Comparison of ENCODE assay signal across 8 cellular contexts in the genomic region with DNA sequence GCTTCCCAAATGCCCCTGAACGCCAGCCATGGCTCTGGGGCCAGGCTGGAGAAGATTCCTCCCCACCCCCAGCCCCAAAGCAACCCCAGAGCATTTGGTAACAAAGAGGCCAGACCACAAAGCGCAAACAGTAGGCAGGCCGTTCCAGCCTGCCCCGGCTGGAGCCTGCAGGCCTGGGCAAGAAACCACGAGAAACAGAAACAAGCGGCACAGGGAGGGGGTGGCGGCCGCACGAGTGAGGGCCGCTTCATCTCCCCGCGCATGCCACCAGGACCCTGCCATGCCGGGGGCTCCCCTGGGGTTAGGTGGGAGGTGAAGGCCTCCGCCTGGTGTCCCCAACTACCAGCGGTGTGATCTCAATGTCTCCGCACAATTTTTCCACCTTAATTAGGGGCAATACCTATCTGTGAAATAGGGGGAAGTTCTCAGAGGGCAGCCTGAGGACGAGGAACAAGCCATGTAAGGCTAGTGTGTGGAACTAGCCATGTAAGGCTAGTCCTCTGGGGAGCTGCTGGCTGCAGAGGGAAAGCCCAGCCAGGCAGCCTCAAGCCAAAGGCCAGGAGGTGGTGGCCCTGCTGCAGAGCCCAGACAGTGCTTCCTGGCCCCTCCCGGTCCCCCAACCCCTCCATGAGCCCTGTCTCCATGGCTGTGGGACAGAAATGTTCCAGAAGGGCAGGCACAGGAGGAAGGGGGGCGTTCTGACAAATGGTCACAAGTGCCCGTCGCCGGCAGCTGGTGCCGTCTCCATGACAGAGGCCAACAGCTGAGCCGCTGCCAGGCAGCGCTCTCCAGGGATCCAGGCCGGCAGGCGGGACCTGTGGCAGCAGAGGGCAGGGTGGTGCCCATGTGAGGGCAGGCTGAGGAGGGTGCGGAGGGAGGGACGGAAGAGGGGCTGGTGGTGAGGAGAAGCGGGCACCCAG. TPM values are rescaled to one million over a fixed set of nuclear protein-coding genes. Genes with fewer than 3 reads are reported as not detected.
DNase-seq lines count a peak whose midpoint lies in the region; ATAC-seq and TF ChIP-seq lines count a peak whose summit lies in the region.
"Had no signal": no experiment of that assay in that cellular context is flagged by ENCODE, and none has a peak within 500 bp of the region (broad histone marks: within the 10 kb centered on the region; RNA-seq: fewer than 3 reads in every experiment).

No MANE protein-coding gene starts in this region.

- H2AK5ac ChIP-seq in mesenchymal stem cell (ENCODE audit: low read length, severe bottlenecking): peak overlapping the region; percentile 19

- peak in 1 of 2 donors; percentile 71 for TF ChIP-seq EP300 in tibial nerve (IDR thresholded peaks at IDR 0.05)

- DNase-seq in NCI-H2107 (lab: John Stamatoyannopoulos, UW) (peak; percentile 28), caudate nucleus (lab: John Stamatoyannopoulos, UW) (peak in 60 of 61 donors; percentile 29 to 91 (median 68)), mesenchymal stem cell (peak; percentile 36), tibial nerve (ENCODE audit: low spot score in 2 of 2) (no peak), NCI-H748 treated with DMSO at 0.1 percent for 48 hours (lab: John Stamatoyannopoulos, UW) (no peak)
- DNase-seq: NCI-H82 had no signal

- H3K36me3 ChIP-seq in mesenchymal stem cell (ENCODE audit: control insufficient read depth in 1 of 2, insufficient read depth in 2 of 2, low read depth in 1 of 2, low read length in 2 of 2) (peaks cover 6 to 17% of the 10 kb centered on the region in 2 experiments), tibial nerve (no peaks in the 10 kb centered on the region)

- 86% methylated on average over 28 of the region's 30 CpGs for whole genome bisulfite sequencing in mesenchymal stem cell
- WGBS in tibial nerve, 2 donors: 47 to 66% methylated on average over 22 to 30 of the region's 30 CpGs

- H2BK120ac ChIP-seq in mesenchymal stem cell (ENCODE audit: low read depth, low read length): peak overlapping the region; percentile 69

- peak overlapping the region; percentile 76 to 87 for H3K18ac ChIP-seq in mesenchymal stem cell (ENCODE audit: low read depth in 1 of 2, low read length in 2 of 2)

- H3K4me1 ChIP-seq in mesenchymal stem cell (ENCODE audit: control insufficient read depth, insufficient read depth, low read depth, low read length) (peaks cover 90% of the 10 kb centered on the region), tibial nerve (peaks cover 4 to 97% (median 62%) of the 10 kb centered on the region in 4 donors)

- no peak overlapping the region for H3K14ac ChIP-seq in mesenchymal stem cell (ENCODE audit: low read length in 2 of 2)

- peak overlapping the region; percentile 72 for H4K8ac ChIP-seq in mesenchymal stem cell (ENCODE audit: low read length)

- peak overlapping the region; percentile 75 for H2BK15ac ChIP-seq in mesenchymal stem cell (ENCODE audit: low read depth, poor library complexity, severe bottlenecking)

- H3K9ac ChIP-seq in mesenchymal stem cell (ENCODE audit: low read length): no peak overlapping the region

- H4K91ac ChIP-seq in mesenchymal stem cell (ENCODE audit: low read length): peak overlapping the region; percentile 83

- H2BK12ac ChIP-seq in mesenchymal stem cell (ENCODE audit: low read length in 2 of 2): peak overlapping the region; percentile 38 to 87

- H3K27me3 ChIP-seq in mesenchymal stem cell (ENCODE audit: control insufficient read depth in 1 of 2, insufficient read depth in 1 of 2, low read length in 2 of 2) (no peaks in the 10 kb centered on the region), tibial nerve (no peaks in the 10 kb centered on the region)

- peaks cover 8% of the 10 kb centered on the region for H3K79me1 ChIP-seq in mesenchymal stem cell (replicated peaks; ENCODE audit: low read length, poor library complexity, severe bottlenecking)

- H3K9me3 ChIP-seq in mesenchymal stem cell (ENCODE audit: control insufficient read depth, low read length) (no peaks in the 10 kb centered on the region), tibial nerve (no peaks in the 10 kb centered on the region)

- H3K27ac ChIP-seq in caudate nucleus (ENCODE audit: low read depth, low read length) (peak overlapping the region; percentile 91), mesenchymal stem cell (ENCODE audit: low read length, poor library complexity, severe bottlenecking) (no peak overlapping the region), tibial nerve (peak overlapping the region; percentile 54 to 93 (median 80))

- H2BK5ac ChIP-seq in mesenchymal stem cell (ENCODE audit: low read depth, low read length, poor library complexity, severe bottlenecking): no peak overlapping the region

- H3K23ac ChIP-seq in mesenchymal stem cell (ENCODE audit: low read length in 2 of 2): no peak overlapping the region

- no peak overlapping the region for H3K4me2 ChIP-seq in mesenchymal stem cell (ENCODE audit: low read length, poor library complexity, severe bottlenecking)

- H3K4me3 ChIP-seq in mesenchymal stem cell (ENCODE audit: insufficient read depth in 1 of 2, low read depth in 1 of 2, low read length in 2 of 2): no peak overlapping the region
- H3K4me3 ChIP-seq in tibial nerve: no peak overlapping the region

- TF ChIP-seq CTCF in tibial nerve (IDR thresholded peaks at IDR 0.05): no peak

- H2AFZ ChIP-seq in mesenchymal stem cell (ENCODE audit: low read depth, low read length): no peak overlapping the region

- peak overlapping the region; percentile 64 to 70 for H3K4ac ChIP-seq in mesenchymal stem cell (ENCODE audit: low read depth in 1 of 2, low read length in 2 of 2)

- no peak for TF ChIP-seq POLR2A in tibial nerve (IDR thresholded peaks at IDR 0.05)

- ATAC-seq in HG02763 (IDR thresholded peaks at IDR 0.05; ENCODE audit: unreplicated experiment) (no peak), GM18909 (IDR thresholded peaks at IDR 0.05; ENCODE audit: poor library complexity, unreplicated experiment) (no peak)

RNA-seq across cellular contexts. Expression of gene MTSS2, which starts 14.5 kb away (rescaled TPM):
- 105 TPM for polyA plus RNA-seq in mesenchymal stem cell (2013, experiment 1 of 2)
- 103 TPM for polyA plus RNA-seq in mesenchymal stem cell (2013, experiment 2 of 2)
- total RNA-seq in tibial nerve: 10 to 100 TPM; 24.1 to 40.6 (median 35.4) TPM

RNA-seq across cellular contexts. Expression of gene IL34, which starts 54.0 kb away (rescaled TPM):
- 0.15 TPM for polyA plus RNA-seq in mesenchymal stem cell (2013, experiment 1 of 2)
- 0.11 TPM for polyA plus RNA-seq in mesenchymal stem cell (2013, experiment 2 of 2)
- 10 to 100 TPM; 49.6 to 89.4 (median 60.9) TPM for total RNA-seq in tibial nerve

Comparison
In these comparisons a context has a peak if more than half of its experiments do, and no peak if none do; other contexts are left out.
1. DNase-seq: peak in NCI-H2107 (single experiment), caudate nucleus (60 of 61) and mesenchymal stem cell (single experiment); none in tibial nerve (0 of 2) and NCI-H748 treated with DMSO at 0.1 percent for 48 hours (single experiment).